In the genomic region with DNA sequence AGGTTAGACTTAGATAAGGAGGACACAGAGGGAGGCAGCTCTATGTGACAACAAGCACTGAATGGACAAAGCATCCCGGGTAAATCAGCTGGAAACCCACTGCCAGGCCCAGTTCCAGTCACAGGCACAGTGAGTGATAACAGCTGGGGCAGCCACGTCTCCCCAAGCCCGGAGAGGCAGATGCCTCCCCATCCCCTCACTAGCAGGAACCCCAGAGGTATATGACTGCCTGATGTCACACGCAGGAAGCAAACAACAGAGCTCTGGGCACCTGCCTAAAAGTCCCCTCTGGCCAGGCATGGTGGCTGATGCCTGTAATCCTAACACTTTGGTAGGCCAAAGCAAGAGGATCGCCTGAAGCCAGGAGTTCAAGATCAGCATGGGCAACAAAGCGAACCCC, we compare ENCODE assay signal across 1 cellular context.
TF ChIP-seq lines count a peak whose summit lies in the region.

No MANE protein-coding gene starts in this region.

TF ChIP-seq in SK-N-SH, 30 proteins besides CTCF, POLR2A, EP300 and RAD21 (continued from another document):
- TF ChIP-seq, protein P1, sequence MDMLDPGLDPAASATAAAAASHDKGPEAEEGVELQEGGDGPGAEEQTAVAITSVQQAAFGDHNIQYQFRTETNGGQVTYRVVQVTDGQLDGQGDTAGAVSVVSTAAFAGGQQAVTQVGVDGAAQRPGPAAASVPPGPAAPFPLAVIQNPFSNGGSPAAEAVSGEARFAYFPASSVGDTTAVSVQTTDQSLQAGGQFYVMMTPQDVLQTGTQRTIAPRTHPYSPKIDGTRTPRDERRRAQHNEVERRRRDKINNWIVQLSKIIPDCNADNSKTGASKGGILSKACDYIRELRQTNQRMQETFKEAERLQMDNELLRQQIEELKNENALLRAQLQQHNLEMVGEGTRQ (IDR thresholded peaks at IDR 0.05; ENCODE audit: borderline replicate concordance, low read depth, low read length) = no peak
- TF ChIP-seq RCOR1 (IDR thresholded peaks at IDR 0.05; ENCODE audit: low read length) (no peak), FOXJ3 (CRISPR knock-in tag; IDR thresholded peaks at IDR 0.05) (no peak), ZBTB33 (IDR thresholded peaks at IDR 0.05; ENCODE audit: borderline replicate concordance, low read depth) (no peak), SMC3 (IDR thresholded peaks at IDR 0.05; ENCODE audit: low read depth, low read length) (no peak), NFIC (IDR thresholded peaks at IDR 0.05; ENCODE audit: borderline replicate concordance) (no peak)
TF ChIP-seq in SK-N-SH: peak in this region for 0.
